ENCODE assay signal across 15 cellular contexts in the genomic region with DNA sequence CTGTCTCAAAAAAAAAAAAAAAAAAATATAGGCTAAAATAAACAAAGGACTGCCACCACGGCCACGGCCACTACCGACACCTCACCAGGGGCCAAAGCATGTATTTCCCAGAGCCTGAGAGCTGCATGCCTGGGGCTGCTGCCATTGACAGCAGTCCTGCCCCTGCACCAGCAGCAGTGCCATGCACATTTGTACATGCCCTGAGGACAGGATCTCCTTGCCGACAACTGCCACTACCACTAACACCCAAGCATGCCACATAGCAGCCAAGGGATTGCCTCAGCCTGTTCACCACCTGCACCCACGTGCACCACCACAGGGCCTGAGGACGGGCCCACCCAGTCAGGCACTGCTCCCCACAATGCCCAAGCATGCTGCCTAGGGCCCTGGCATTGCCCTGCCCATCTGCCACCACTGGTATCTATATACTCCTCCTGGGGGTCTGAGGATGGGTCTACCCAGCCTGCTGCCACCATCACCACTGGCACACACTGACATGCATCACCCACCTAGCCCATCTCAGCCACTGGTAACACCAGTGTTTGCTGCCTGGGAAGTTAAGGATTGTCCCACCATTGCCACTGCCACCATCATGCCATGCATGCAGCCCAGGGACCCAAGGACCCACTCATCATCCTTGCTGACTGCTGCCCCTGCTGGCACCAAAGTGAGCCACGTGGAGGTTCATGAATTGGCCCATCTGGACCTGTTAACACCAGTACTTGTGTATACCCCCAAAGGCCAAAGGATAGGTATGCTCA. TPM values are rescaled to one million over a fixed set of nuclear protein-coding genes. Genes with fewer than 3 reads are reported as not detected.
DNase-seq lines count a peak whose midpoint lies in the region; ATAC-seq, FAIRE-seq and TF ChIP-seq lines count a peak whose summit lies in the region.
"Had no signal": no experiment of that assay in that cellular context is flagged by ENCODE, and none has a peak within 500 bp of the region (broad histone marks: within the 10 kb centered on the region; RNA-seq: fewer than 3 reads in every experiment).

No MANE protein-coding gene starts in this region.

- no peak overlapping the region for H3K4me3 Mint-ChIP-seq in CD8-positive, alpha-beta T cell
- H3K4me3 Mint-ChIP-seq: stimulated activated naive CD8-positive, alpha-beta T cell treated with anti-CD3 and anti-CD28 coated beads, Interleukin-15, Interleukin-2, amounts not matched to agents 100 ng/mL and 50 ng/mL, for 24 hours had no signal

- no peaks in the 10 kb centered on the region for H3K36me3 Mint-ChIP-seq in CD8-positive, alpha-beta T cell

- peaks cover 5% of the 10 kb centered on the region for H3K27me3 Mint-ChIP-seq in CD8-positive, alpha-beta T cell (ENCODE audit: low read depth)

- H3K4me3 ChIP-seq in GM12875 (ENCODE audit: low read depth, low read length) (no peak overlapping the region), lower lobe of right lung (no peak overlapping the region)
- H3K4me3 ChIP-seq in CD8-positive, alpha-beta T cell (ENCODE audit: low read depth, low read length): no peak overlapping the region
- H3K4me3 ChIP-seq: esophagus squamous epithelium, SK-N-MC had no signal

- H3K27ac ChIP-seq in VCaP (no peak overlapping the region), lower lobe of right lung (no peak overlapping the region)
- H3K27ac ChIP-seq in CD8-positive, alpha-beta T cell (ENCODE audit: low read depth, low read length): no peak overlapping the region
- H3K27ac ChIP-seq: esophagus squamous epithelium, neutrophil, SK-N-MC had no signal

- POLR2A ChIA-PET in CD8-positive, alpha-beta T cell (lab: Charles Lee): no interaction called here

- CTCF ChIA-PET in CD8-positive, alpha-beta T cell (lab: Charles Lee): interaction anchor here (0.6 to 4.1 kb wide), 4 partner anchors 10 to 196 kb away, joined by 3 to 47 read pairs (median 16); no protein-coding TSS in a partner anchor

- peaks cover 9% of the 10 kb centered on the region for H3K4me1 Mint-ChIP-seq in CD8-positive, alpha-beta T cell (ENCODE audit: low read depth)

- peak; percentile 3 for TF ChIP-seq CTCF in D721Med (IDR thresholded peaks at IDR 0.05; ENCODE audit: insufficient read depth, missing control alignments)
- TF ChIP-seq CTCF in GM12875 (IDR thresholded peaks at IDR 0.05; ENCODE audit: borderline replicate concordance, insufficient read depth, low read depth, low read length): peak; percentile 16; the same call in 1 of the 2 replicates
- peak; percentile 28; the same call in 1 of the 2 replicates for TF ChIP-seq CTCF in VCaP (conservative IDR thresholded peaks at IDR 0.05)
- TF ChIP-seq CTCF in lower lobe of right lung (IDR thresholded peaks at IDR 0.05): no peak
- TF ChIP-seq CTCF in CD8-positive, alpha-beta T cell (IDR thresholded peaks at IDR 0.05): no peak

- H3K4me1 ChIP-seq in lower lobe of right lung: peaks cover 10% of the 10 kb centered on the region
- peaks cover 15% of the 10 kb centered on the region for H3K4me1 ChIP-seq in CD8-positive, alpha-beta T cell (ENCODE audit: insufficient read depth, low read length)

- DNase-seq in D721Med (ENCODE audit: insufficient read length, low spot score): no peak
- DNase-seq in lower lobe of right lung: peak; percentile 31
- no peak for DNase-seq in CD8-positive, alpha-beta T cell
- DNase-seq in GM19240 (ENCODE audit: insufficient read length, low spot score): no peak
- DNase-seq in dermis blood vessel endothelial cell: no peak
- DNase-seq in anterior cingulate cortex (lab: John Stamatoyannopoulos, UW): no peak
- DNase-seq: activated CD8-positive, alpha-beta memory T cell treated with anti-CD3 and anti-CD28 coated beads, Interleukin-2, amount 50 U/mL, for 48 hours; esophagus squamous epithelium; hypothalamus; NCI-H2171 had no signal

- no peak overlapping the region for H3K27ac Mint-ChIP-seq in CD8-positive, alpha-beta T cell
- H3K27ac Mint-ChIP-seq: stimulated activated naive CD8-positive, alpha-beta T cell treated with anti-CD3 and anti-CD28 coated beads, Interleukin-15, Interleukin-2, amounts not matched to agents 100 ng/mL and 50 ng/mL, for 24 hours had no signal

- no peak for ATAC-seq in lower lobe of right lung
- ATAC-seq in CD8-positive, alpha-beta T cell: no peak

- intact Hi-C loops in lower lobe of right lung (cut with DNase I): no loop called here
- intact Hi-C loops in CD8-positive, alpha-beta T cell (cut with DNase I, micrococcal nuclease): no loop called here

- no peaks in the 10 kb centered on the region for H3K9me3 Mint-ChIP-seq in CD8-positive, alpha-beta T cell
- H3K9me3 Mint-ChIP-seq: stimulated activated naive CD8-positive, alpha-beta T cell treated with anti-CD3 and anti-CD28 coated beads, Interleukin-15, Interleukin-2, amounts not matched to agents 100 ng/mL and 50 ng/mL, for 24 hours had no signal

- no peaks in the 10 kb centered on the region for H3K9me3 ChIP-seq in lower lobe of right lung
- no peaks in the 10 kb centered on the region for H3K9me3 ChIP-seq in CD8-positive, alpha-beta T cell (ENCODE audit: low read length)
- H3K9me3 ChIP-seq: esophagus squamous epithelium, neutrophil had no signal

- H3K36me3 ChIP-seq in lower lobe of right lung: no peaks in the 10 kb centered on the region
- no peaks in the 10 kb centered on the region for H3K36me3 ChIP-seq in CD8-positive, alpha-beta T cell (ENCODE audit: insufficient read depth, low read length)
- H3K36me3 ChIP-seq: esophagus squamous epithelium, neutrophil had no signal

- no peak for FAIRE-seq in D721Med (lab: Jason Lieb, UNC)

- no peaks in the 10 kb centered on the region for H3K27me3 ChIP-seq in lower lobe of right lung (ENCODE audit: low read depth)
- no peaks in the 10 kb centered on the region for H3K27me3 ChIP-seq in CD8-positive, alpha-beta T cell (ENCODE audit: insufficient read depth, low read length)

RNA-seq across cellular contexts. Expression of a gene that starts 10.6 kb away (rescaled TPM):
- total RNA-seq in lower lobe of right lung: 36.5 TPM
- 10 to 100 TPM; 18.2 to 20.2 TPM for total RNA-seq in CD8-positive, alpha-beta T cell
- total RNA-seq in dermis blood vessel endothelial cell: 28.4 and 47.0 TPM in 2 replicates

RNA-seq across cellular contexts. Expression of a gene that starts 10.9 kb away (rescaled TPM):
- total RNA-seq in lower lobe of right lung (13.8 TPM), dermis blood vessel endothelial cell (3.2 and 3.5 TPM in 2 replicates)
- 10 to 100 TPM; 14.1 to 16.7 TPM for total RNA-seq in CD8-positive, alpha-beta T cell

RNA-seq across cellular contexts. Expression of a gene that starts 21.1 kb away (rescaled TPM):
- total RNA-seq in lower lobe of right lung (7.7 TPM), dermis blood vessel endothelial cell (not detected in 2 replicates)
- total RNA-seq in CD8-positive, alpha-beta T cell: not detected

RNA-seq across cellular contexts. Expression of a gene that starts 43.2 kb away (rescaled TPM):
- total RNA-seq in lower lobe of right lung (1.6 TPM), dermis blood vessel endothelial cell (2.1 and 3.6 TPM in 2 replicates)
- 1 to 10 TPM; 7.9 to 8.1 TPM for total RNA-seq in CD8-positive, alpha-beta T cell

Comparison
In these comparisons a context has a peak if more than half of its experiments do, and no peak if none do; other contexts are left out.
1. CTCF ChIP-seq: peak in D721Med (single experiment), GM12875 (single experiment) and VCaP (single experiment); none in lower lobe of right lung (single experiment) and CD8-positive, alpha-beta T cell (single experiment).